In genomic region chr19:55118401-55118991, GRCh38 we compare ENCODE assay signal across 8 cellular contexts. TPM values are rescaled to one million over a fixed set of nuclear protein-coding genes. Genes with fewer than 3 reads are reported as not detected.
DNase-seq lines count a peak whose midpoint lies in the region; ATAC-seq and TF ChIP-seq lines count a peak whose summit lies in the region.

No MANE protein-coding gene starts in this region.

- peak overlapping the region; percentile 78 for H3K4me2 ChIP-seq in osteoblast (ENCODE audit: insufficient read depth, low read length)

- H3K36me3 ChIP-seq in osteoblast (ENCODE audit: insufficient read depth, low read length): no peaks in the 10 kb centered on the region

- TF ChIP-seq CTCF in glutamatergic neuron (IDR thresholded peaks at IDR 0.05; ENCODE audit: partially characterized antibody, unreplicated experiment) (no peak), osteoblast (IDR thresholded peaks at IDR 0.05; ENCODE audit: extremely low read depth, low read depth, low read length) (no peak)

- no peaks in the 10 kb centered on the region for H3K9me3 ChIP-seq in osteoblast (ENCODE audit: low read depth, low read length)

- ATAC-seq in GM21737 (IDR thresholded peaks at IDR 0.05; ENCODE audit: unreplicated experiment): no peak

- peak overlapping the region; percentile 95 for H2AFZ ChIP-seq in osteoblast (ENCODE audit: low read length)

- H3K36me3 Mint-ChIP-seq in glutamatergic neuron (ENCODE audit: unreplicated experiment): peaks cover 5% of the 10 kb centered on the region

- H3K27ac ChIP-seq in osteoblast (ENCODE audit: low read depth, low read length): peak overlapping the region; percentile 54

- H3K27me3 ChIP-seq in osteoblast (ENCODE audit: insufficient read depth, low read length): peaks cover 3% of the 10 kb centered on the region

- peaks cover 21% of the 10 kb centered on the region for H3K27me3 Mint-ChIP-seq in glutamatergic neuron (ENCODE audit: unreplicated experiment)

- peaks cover 31% of the 10 kb centered on the region for H4K20me1 ChIP-seq in osteoblast (ENCODE audit: insufficient read depth, low read length)

- peak; percentile 26 to 50 for DNase-seq in stimulated activated CD4-positive, alpha-beta T cell treated with anti-CD3 and anti-CD28 coated beads, Interleukin-2, amount 100 ng/mL, for 24 hours
- no peak for DNase-seq in stimulated activated CD4-positive, alpha-beta T cell treated with anti-CD3 and anti-CD28 coated beads, Interleukin-4, amount 100 ng/mL, for 4 hours
- peak; percentile 58 to 59 for DNase-seq in activated T-cell treated with anti-CD3 and anti-CD28 coated beads, Interleukin-2, amount 50 U/mL, for 48 hours
- DNase-seq in glutamatergic neuron (peak; percentile 84), osteoblast (ENCODE audit: insufficient read length, low spot score, missing footprints) (peak; percentile 82), COLO668 (lab: John Stamatoyannopoulos, UW; ENCODE audit: unreplicated experiment) (no peak), D341Med (ENCODE audit: low spot score) (no peak)

- H3K4me1 Mint-ChIP-seq in glutamatergic neuron (ENCODE audit: low read depth, unreplicated experiment): peaks cover 14% of the 10 kb centered on the region

- peaks cover 37% of the 10 kb centered on the region for H3K79me2 ChIP-seq in osteoblast (ENCODE audit: insufficient read depth, low read length)

- H3K27ac Mint-ChIP-seq in glutamatergic neuron (ENCODE audit: unreplicated experiment): peak overlapping the region; percentile 93

- peak overlapping the region; percentile 98 for H3K4me3 Mint-ChIP-seq in glutamatergic neuron (ENCODE audit: unreplicated experiment)

- peak overlapping the region; percentile 74 for H3K4me3 ChIP-seq in osteoblast (ENCODE audit: insufficient read depth, low read length)

- peaks cover 11% of the 10 kb centered on the region for H3K9me3 Mint-ChIP-seq in glutamatergic neuron (ENCODE audit: unreplicated experiment)

- H3K4me1 ChIP-seq in osteoblast (ENCODE audit: insufficient read depth, low read length): peaks cover 14% of the 10 kb centered on the region

RNA-seq across cellular contexts. Expression of gene PPP1R12C, which starts 1.1 kb away (rescaled TPM):
- total RNA-seq in glutamatergic neuron (ENCODE audit: unreplicated experiment) (150 TPM), osteoblast (49.2 and 55.0 TPM in 2 replicates)

RNA-seq across cellular contexts. Expression of gene TNNT1, which starts 30.5 kb away (rescaled TPM):
- total RNA-seq in glutamatergic neuron (ENCODE audit: unreplicated experiment) (19.3 TPM), osteoblast (0.29 TPM in 1 of 2 replicates, not detected in the other)

RNA-seq across cellular contexts. Expression of gene TNNI3, which starts 39.0 kb away (rescaled TPM):
- total RNA-seq in glutamatergic neuron (ENCODE audit: unreplicated experiment) (3.3 TPM), osteoblast (not detected in 2 replicates)

RNA-seq across cellular contexts. Expression of gene EPS8L1, which starts 42.8 kb away (rescaled TPM):
- total RNA-seq in glutamatergic neuron (ENCODE audit: unreplicated experiment) (114 TPM), osteoblast (0.29 and 1.1 TPM in 2 replicates)

RNA-seq across cellular contexts. Expression of gene DNAAF3, which starts 47.9 kb away (rescaled TPM):
- total RNA-seq in glutamatergic neuron (ENCODE audit: unreplicated experiment) (2.4 TPM), osteoblast (0.59 and 0.72 TPM in 2 replicates)

Comparison
In these comparisons a context has a peak if more than half of its experiments do, and no peak if none do; other contexts are left out.
1. DNase-seq: peak in stimulated activated CD4-positive, alpha-beta T cell treated with anti-CD3 and anti-CD28 coated beads, Interleukin-2, amount 100 ng/mL, for 24 hours (2 of 2), activated T-cell treated with anti-CD3 and anti-CD28 coated beads, Interleukin-2, amount 50 U/mL, for 48 hours (2 of 2), glutamatergic neuron (single experiment) and osteoblast (single experiment); none in stimulated activated CD4-positive, alpha-beta T cell treated with anti-CD3 and anti-CD28 coated beads, Interleukin-4, amount 100 ng/mL, for 4 hours (0 of 2), COLO668 (single experiment) and D341Med (single experiment).
2. RNA of gene TNNT1, which starts 30.5 kb away (total RNA-seq): 19.3 TPM in glutamatergic neuron (single experiment); 0.29 TPM in osteoblast; every median in the first group is over 10 times any median in the second.